In genomic region chr14:55103005-55103640, GRCh38 we compare ENCODE assay signal across 8 cellular contexts.
DNase-seq lines count a peak whose midpoint lies in the region; ATAC-seq lines count a peak whose summit lies in the region.

No MANE protein-coding gene starts in this region.

- DNase-seq in AG08396 (ENCODE audit: low spot score) (peak; percentile 77), SW 1271 (lab: John Stamatoyannopoulos, UW) (peak; percentile 24 to 69), astrocyte of the hippocampus (ENCODE audit: low read depth, low spot score) (peak; percentile 91), iris pigment epithelial cell (ENCODE audit: low read depth) (peak; percentile 98), cerebellar nuclear complex (lab: John Stamatoyannopoulos, UW) (no peak)
- peak; percentile 52 for DNase-seq in stimulated activated CD4-positive, alpha-beta T cell treated with anti-CD3 and anti-CD28 coated beads, Interleukin-1b, Interleukin-23, amount 100 ng/mL, for 48 hours

- ATAC-seq in GM19025 (IDR thresholded peaks at IDR 0.05; ENCODE audit: low read depth, unreplicated experiment) (peak; percentile 32), HG03520 (IDR thresholded peaks at IDR 0.05; ENCODE audit: unreplicated experiment) (peak; percentile 31)

Comparison
In these comparisons a context has a peak if more than half of its experiments do, and no peak if none do; other contexts are left out.
1. DNase-seq: peak in AG08396 (single experiment), SW 1271 (2 of 2), astrocyte of the hippocampus (single experiment), iris pigment epithelial cell (single experiment) and stimulated activated CD4-positive, alpha-beta T cell treated with anti-CD3 and anti-CD28 coated beads, Interleukin-1b, Interleukin-23, amount 100 ng/mL, for 48 hours (single experiment); none in cerebellar nuclear complex (0 of 2).